Comparison of ENCODE assay signal across 10 cellular contexts in the genomic region with DNA sequence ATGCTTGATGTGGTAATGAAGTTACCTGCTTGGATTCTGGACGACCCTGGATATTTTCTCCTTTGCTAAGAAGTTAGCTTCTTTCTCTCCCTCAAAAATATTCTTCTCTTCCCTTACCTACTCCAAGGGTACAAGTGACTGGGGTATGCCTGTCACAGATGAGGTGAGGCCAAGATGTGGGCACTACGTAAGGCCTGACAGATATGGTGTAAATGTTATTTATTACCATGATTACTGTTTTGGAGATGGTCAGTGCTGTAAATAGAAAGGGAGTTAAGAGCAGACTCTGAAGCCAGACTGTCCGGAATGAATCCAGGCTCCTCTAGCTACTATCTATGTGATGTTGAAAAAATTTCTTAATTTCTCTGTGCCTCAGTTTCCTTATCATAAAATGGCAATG. TPM values are rescaled to one million over a fixed set of nuclear protein-coding genes. Genes with fewer than 3 reads are reported as not detected.
DNase-seq lines count a peak whose midpoint lies in the region; ATAC-seq, FAIRE-seq and TF ChIP-seq lines count a peak whose summit lies in the region.
"Had no signal": no experiment of that assay in that cellular context is flagged by ENCODE, and none has a peak within 500 bp of the region (broad histone marks: within the 10 kb centered on the region; RNA-seq: fewer than 3 reads in every experiment).

No MANE protein-coding gene starts in this region.

- H3K4me1 Mint-ChIP-seq in activated B cell treated with CpG ODN at 0.5 μM for 24 hours = peaks cover 19% of the 10 kb centered on the region

- H2AFZ ChIP-seq in keratinocyte (ENCODE audit: control insufficient read depth, low read length) = no peak overlapping the region

- no peak overlapping the region for H3K9ac ChIP-seq in keratinocyte (ENCODE audit: control insufficient read depth, extremely low read depth, insufficient read depth, low read length)

- no peak for TF ChIP-seq POLR2A in erythroblast (IDR thresholded peaks at IDR 0.05; ENCODE audit: low read length)
- no peak for TF ChIP-seq POLR2A in gastroesophageal sphincter (IDR thresholded peaks at IDR 0.05)

- ATAC-seq in activated B cell treated with CpG ODN at 0.5 μM for 24 hours (ENCODE audit: low read depth) = no peak
- ATAC-seq in gastroesophageal sphincter = no peak

- dilution Hi-C loops in keratinocyte (cut with MboI; ENCODE audit: extremely low pct_ligation_motif_present, low sequenced_read_pairs) = no loop called here

- H3K27ac Mint-ChIP-seq in activated B cell treated with CpG ODN at 0.5 μM for 24 hours = peak overlapping the region; percentile 89

- H3K9me3 ChIP-seq in keratinocyte (ENCODE audit: control insufficient read depth, low read depth, low read length) = no peaks in the 10 kb centered on the region
- H3K9me3 ChIP-seq in gastroesophageal sphincter = no peaks in the 10 kb centered on the region

- H3K27ac ChIP-seq in 22Rv1 (peak overlapping the region; percentile 65; the same call in 1 of the 2 replicates), keratinocyte (ENCODE audit: control insufficient read depth, insufficient read depth, low read length) (no peak overlapping the region), gastroesophageal sphincter (no peak overlapping the region)

- no peaks in the 10 kb centered on the region for H3K9me3 Mint-ChIP-seq in activated B cell treated with CpG ODN at 0.5 μM for 24 hours

- H3K36me3 ChIP-seq in keratinocyte (ENCODE audit: control insufficient read depth in 2 of 2, extremely low read depth in 1 of 2, insufficient read depth in 2 of 2, low read length in 2 of 2) = no peaks in the 10 kb centered on the region
- H3K36me3 ChIP-seq in gastroesophageal sphincter = no peaks in the 10 kb centered on the region

- no peaks in the 10 kb centered on the region for H3K79me2 ChIP-seq in keratinocyte (ENCODE audit: control insufficient read depth, insufficient read depth, low read length)

- no peaks in the 10 kb centered on the region for H3K9me1 ChIP-seq in keratinocyte (ENCODE audit: control insufficient read depth, extremely low read depth, insufficient read depth, low read length)

- H3K27me3 ChIP-seq in keratinocyte (ENCODE audit: control insufficient read depth, extremely low read depth, insufficient read depth, low read length) (no peaks in the 10 kb centered on the region), gastroesophageal sphincter (no peaks in the 10 kb centered on the region)

- peaks cover 9% of the 10 kb centered on the region for H3K4me1 ChIP-seq in keratinocyte (ENCODE audit: control insufficient read depth, extremely low read depth, insufficient read depth, low read length)
- H3K4me1 ChIP-seq in gastroesophageal sphincter = peaks cover 0 to 25% (median 0%) of the 10 kb centered on the region in 3 donors

- no peak for FAIRE-seq in keratinocyte (lab: Jason Lieb, UNC)

- peak overlapping the region; percentile 97 for H3K4me3 Mint-ChIP-seq in activated B cell treated with CpG ODN at 0.5 μM for 24 hours

- 67 to 75% methylated on average over 1 to 3 of the region's 3 CpGs for WGBS in gastroesophageal sphincter (ENCODE audit: low coverage in 1 of 2), 2 donors

- peak overlapping the region; percentile 91 for H3K4me2 ChIP-seq in keratinocyte (ENCODE audit: control insufficient read depth, extremely low read depth, insufficient read depth, low read depth, low read length)

- H3K36me3 Mint-ChIP-seq in activated B cell treated with CpG ODN at 0.5 μM for 24 hours (ENCODE audit: low read depth) = peaks cover 9% of the 10 kb centered on the region

- POLR2A ChIA-PET in activated B cell treated with CpG ODN at 0.5 μM for 24 hours (lab: Charles Lee) = interaction anchor here (0.6 to 2.8 kb wide), 7 partner anchors 28 to 1002 kb away, joined by 3 to 23 read pairs (median 5); a partner anchor contains a TSS

- intact Hi-C loops in activated B cell treated with CpG ODN at 0.5 μM for 24 hours (cut with micrococcal nuclease) = loop anchor here (5.0 to 10.0 kb wide), 2 partner anchors 388 to 1001 kb away; a partner anchor contains a TSS

- TF ChIP-seq EP300 in gastroesophageal sphincter (IDR thresholded peaks at IDR 0.05) = no peak

- H4K20me1 ChIP-seq in keratinocyte (ENCODE audit: control insufficient read depth, extremely low read depth, insufficient read depth, low read length) = no peaks in the 10 kb centered on the region

- DNase-seq in GM12865 (ENCODE audit: low read depth) = no peak
- DNase-seq in activated B cell treated with CpG ODN at 0.5 μM for 24 hours = no peak
- no peak for DNase-seq in keratinocyte (ENCODE audit: low read depth, low spot score)
- DNase-seq in erythroblast (lab: John Stamatoyannopoulos, UW) = no peak
- no peak for DNase-seq in NOMO-1 treated with dmso at 0.1 percent for 144 hours (lab: John Stamatoyannopoulos, UW; ENCODE audit: unreplicated experiment)
- DNase-seq in SIG-M5 treated with dmso at 0.1 percent for 504 hours (lab: John Stamatoyannopoulos, UW; ENCODE audit: unreplicated experiment) = no peak
- DNase-seq: NCI-H2029 treated with DMSO at 0.1 percent for 48 hours, SW 1271 had no signal

- CTCF ChIA-PET in activated B cell treated with CpG ODN at 0.5 μM for 24 hours (lab: Charles Lee) = interaction anchor here (1.7 kb wide), 1 partner anchor 307 kb away, joined by 6 read pairs; no protein-coding TSS in a partner anchor

- H3K4me3 ChIP-seq in GM12865 (ENCODE audit: low read depth, low read length) (peak overlapping the region; percentile 97), keratinocyte (ENCODE audit: control insufficient read depth in 2 of 3, extremely low read depth in 1 of 3, insufficient read depth in 2 of 3, low read depth in 1 of 3, low read length in 3 of 3) (peak overlapping the region in 1 of 3 experiments; percentile 83), gastroesophageal sphincter (no peak overlapping the region)

- no peaks in the 10 kb centered on the region for H3K27me3 Mint-ChIP-seq in activated B cell treated with CpG ODN at 0.5 μM for 24 hours

- TF ChIP-seq CTCF in 22Rv1 (IDR thresholded peaks at IDR 0.05) (no peak), GM12865 (IDR thresholded peaks at IDR 0.05; ENCODE audit: insufficient read depth, low read depth, low read length, missing control alignments) (no peak), activated B cell treated with CpG ODN at 0.5 μM for 24 hours (IDR thresholded peaks at IDR 0.05) (no peak), keratinocyte (optimal IDR thresholded peaks at IDR 0.05 in 1 of 3, IDR thresholded peaks at IDR 0.05 in 1 of 3, conservative IDR thresholded peaks at IDR 0.05 in 1 of 3; ENCODE audit: extremely low read depth in 1 of 3, insufficient read depth in 2 of 3, low read length in 3 of 3) (no peak), gastroesophageal sphincter (IDR thresholded peaks at IDR 0.05) (no peak)

RNA-seq across cellular contexts. Expression of a gene that starts 1.1 kb away (rescaled TPM):
- total RNA-seq in activated B cell treated with CpG ODN at 0.5 μM for 24 hours (5.8 and 7.4 TPM in 2 replicates), gastroesophageal sphincter (1 to 10 TPM; 3.5 to 8.4 (median 3.9) TPM)
- 0.77 to 1.2 TPM (median 0.84 TPM) in 3 replicates for polyA plus RNA-seq in keratinocyte
- 1.2 TPM for polyA plus RNA-seq in keratinocyte (2011; ENCODE audit: low read depth)
- 0.69 and 0.84 TPM in 2 replicates for polyA plus RNA-seq in keratinocyte (2011; cell fraction: cytosol; rRNA removed)
- 2.1 and 2.3 TPM in 2 replicates for polyA plus RNA-seq in keratinocyte (2011; cell fraction: nucleus; rRNA removed)
- 0.58 and 1.3 TPM in 2 replicates for polyA plus RNA-seq in keratinocyte (2012; ENCODE audit: low replicate concordance)
- polyA minus RNA-seq in keratinocyte = 7.3 to 8.1 TPM (median 7.7 TPM) in 3 replicates
- polyA minus RNA-seq in keratinocyte (2011; cell fraction: cytosol; rRNA and poly(A)+ RNA removed) = 3.1 TPM
- 4.5 and 8.0 TPM in 2 replicates for polyA minus RNA-seq in keratinocyte (2011; cell fraction: nucleus; rRNA and poly(A)+ RNA removed)
